ENCODE assay signal across 18 cellular contexts in the genomic region with DNA sequence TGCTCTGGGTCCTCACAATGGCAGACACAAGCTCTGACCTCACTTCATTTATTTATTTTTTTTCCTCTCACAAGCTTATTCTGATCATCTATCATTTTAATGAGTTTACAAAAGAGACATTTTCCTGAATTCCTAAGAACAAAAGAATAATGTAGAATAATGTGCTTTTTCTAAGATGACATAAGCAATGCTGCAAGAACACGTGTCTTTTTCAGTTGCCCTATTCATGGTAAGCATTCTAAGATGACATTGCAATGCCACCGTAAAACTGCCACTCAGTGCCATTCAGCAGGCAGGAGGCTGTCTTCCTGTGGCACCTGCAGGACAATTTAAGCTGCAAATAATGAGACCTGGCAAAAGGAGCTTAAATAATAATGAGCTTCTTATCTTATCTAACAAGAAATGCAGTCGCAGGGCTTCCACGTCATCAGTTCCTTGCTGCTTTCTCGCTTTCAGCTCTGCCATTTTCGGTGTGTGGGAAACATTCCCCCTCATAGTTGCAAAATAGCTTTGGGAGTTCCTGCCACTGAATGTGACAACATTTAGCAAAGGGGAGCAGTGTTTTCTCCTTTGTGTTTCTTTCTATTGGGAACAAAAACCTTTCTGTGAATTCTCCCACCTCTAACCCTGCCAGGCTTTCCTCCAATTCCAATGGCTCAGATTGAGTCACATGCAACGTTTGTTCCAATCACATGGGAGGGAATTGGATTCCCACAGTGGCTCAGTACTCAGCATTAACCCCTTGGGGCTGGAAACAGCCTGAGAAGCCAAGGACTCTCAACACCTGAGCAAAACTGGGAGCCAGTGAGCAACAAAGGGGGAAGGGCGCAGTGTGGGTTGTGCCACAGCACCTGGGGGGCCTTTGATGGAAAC.
DNase-seq lines count a peak whose midpoint lies in the region; ATAC-seq and TF ChIP-seq lines count a peak whose summit lies in the region.
"Had no signal": no experiment of that assay in that cellular context is flagged by ENCODE, and none has a peak within 500 bp of the region (broad histone marks: within the 10 kb centered on the region; RNA-seq: fewer than 3 reads in every experiment).

No MANE protein-coding gene starts in this region.

- H3K4me3 ChIP-seq in tibial artery: no peak overlapping the region
- H3K4me3 ChIP-seq: adrenal gland, left ventricle myocardium inferior, uterus had no signal

- DNase-seq in Ammon's horn (ENCODE audit: low spot score) (peak; percentile 5), HS-27A (ENCODE audit: low read depth) (peak; percentile 4), astrocyte of the hippocampus (ENCODE audit: low read depth, low spot score) (peak; percentile 42), medulla oblongata (ENCODE audit: extremely low spot score) (peak; percentile 12), tibial artery (no peak), NCI-H345 (lab: John Stamatoyannopoulos, UW) (no peak), HK-2 (ENCODE audit: unreplicated experiment) (no peak)
- DNase-seq in activated naive CD4-positive, alpha-beta T cell treated with anti-CD3 and anti-CD28 coated beads, Interleukin-2, amount 50 U/mL, for 72 hours (ENCODE audit: low spot score in 2 of 2): no peak
- DNase-seq: adrenal gland, COR-L47, foreskin fibroblast, left ventricle myocardium inferior, NCI-H1930, NCI-H524, uterus had no signal

- H3K27ac Mint-ChIP-seq in activated naive CD4-positive, alpha-beta T cell treated with anti-CD3 and anti-CD28 coated beads, Interleukin-2, amount 50 U/mL, for 72 hours: no peak overlapping the region
- H3K27ac Mint-ChIP-seq: activated T-helper 17 cell treated with anti-CD3 and anti-CD28 coated beads, Interleukin-2, amount 50 U/mL, for 72 hours; stimulated activated naive CD8-positive, alpha-beta T cell treated with anti-CD3 and anti-CD28 coated beads, Interleukin-15, Interleukin-2, amounts not matched to agents 100 ng/mL and 50 ng/mL, for 24 hours had no signal

- H3K9me3 ChIP-seq in tibial artery: no peaks in the 10 kb centered on the region
- H3K9me3 ChIP-seq: adrenal gland, uterus had no signal

- intact Hi-C loops in tibial artery (cut with DNase I; ENCODE audit: low total_unique reads): no loop called here

- H3K36me3 ChIP-seq in tibial artery: no peaks in the 10 kb centered on the region
- H3K36me3 ChIP-seq: adrenal gland, left ventricle myocardium inferior, uterus had no signal

- no peak for ATAC-seq in activated naive CD4-positive, alpha-beta T cell treated with anti-CD3 and anti-CD28 coated beads, Interleukin-2, amount 50 U/mL, for 72 hours
- ATAC-seq: activated T-helper 17 cell treated with anti-CD3 and anti-CD28 coated beads, Interleukin-2, amount 50 U/mL, for 72 hours had no signal

- H3K9me3 Mint-ChIP-seq in activated naive CD4-positive, alpha-beta T cell treated with anti-CD3 and anti-CD28 coated beads, Interleukin-2, amount 50 U/mL, for 72 hours: no peaks in the 10 kb centered on the region
- H3K9me3 Mint-ChIP-seq: activated T-helper 17 cell treated with anti-CD3 and anti-CD28 coated beads, Interleukin-2, amount 50 U/mL, for 72 hours; stimulated activated naive CD8-positive, alpha-beta T cell treated with anti-CD3 and anti-CD28 coated beads, Interleukin-15, Interleukin-2, amounts not matched to agents 100 ng/mL and 50 ng/mL, for 24 hours had no signal

- H3K36me3 Mint-ChIP-seq in activated naive CD4-positive, alpha-beta T cell treated with anti-CD3 and anti-CD28 coated beads, Interleukin-2, amount 50 U/mL, for 72 hours: no peaks in the 10 kb centered on the region

- no peaks in the 10 kb centered on the region for H3K4me1 ChIP-seq in tibial artery
- H3K4me1 ChIP-seq: adrenal gland, left ventricle myocardium inferior, uterus had no signal

- no peak overlapping the region for H3K27ac ChIP-seq in tibial artery
- H3K27ac ChIP-seq: adrenal gland, left ventricle myocardium inferior, RWPE1, uterus had no signal

- H3K27me3 ChIP-seq in tibial artery: no peaks in the 10 kb centered on the region
- H3K27me3 ChIP-seq: adrenal gland, uterus had no signal

- TF ChIP-seq CTCF in tibial artery (IDR thresholded peaks at IDR 0.05): no peak

Comparison
In these comparisons a context has a peak if more than half of its experiments do, and no peak if none do; other contexts are left out.
1. DNase-seq: peak in Ammon's horn (single experiment), HS-27A (single experiment), astrocyte of the hippocampus (single experiment) and medulla oblongata (single experiment); none in activated naive CD4-positive, alpha-beta T cell treated with anti-CD3 and anti-CD28 coated beads, Interleukin-2, amount 50 U/mL, for 72 hours (0 of 2), tibial artery (0 of 2), NCI-H345 (single experiment) and HK-2 (single experiment).